In the genomic region with DNA sequence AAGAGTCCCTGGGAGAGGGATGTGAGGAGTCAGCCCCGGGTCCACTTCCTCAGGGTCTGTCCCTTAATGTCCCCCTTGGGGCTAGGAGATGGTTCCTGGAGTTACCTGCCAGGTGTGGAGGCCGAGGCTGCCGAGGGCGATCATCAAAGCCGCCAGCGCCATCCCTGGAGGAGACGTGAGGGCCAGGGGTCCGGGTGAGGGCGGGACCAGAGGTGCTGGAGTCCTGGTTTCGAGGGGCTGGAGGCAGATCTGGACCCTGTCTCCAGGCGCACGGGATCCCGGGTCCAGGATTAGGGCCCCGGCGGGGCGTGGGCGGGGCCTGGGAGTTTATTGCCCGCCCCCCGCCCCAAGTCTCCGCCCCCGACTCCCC, we compare ENCODE assay signal across 7 cellular contexts. TPM values are rescaled to one million over a fixed set of nuclear protein-coding genes. Genes with fewer than 3 reads are reported as not detected.
DNase-seq lines count a peak whose midpoint lies in the region; ATAC-seq and TF ChIP-seq lines count a peak whose summit lies in the region.

A gene with protein sequence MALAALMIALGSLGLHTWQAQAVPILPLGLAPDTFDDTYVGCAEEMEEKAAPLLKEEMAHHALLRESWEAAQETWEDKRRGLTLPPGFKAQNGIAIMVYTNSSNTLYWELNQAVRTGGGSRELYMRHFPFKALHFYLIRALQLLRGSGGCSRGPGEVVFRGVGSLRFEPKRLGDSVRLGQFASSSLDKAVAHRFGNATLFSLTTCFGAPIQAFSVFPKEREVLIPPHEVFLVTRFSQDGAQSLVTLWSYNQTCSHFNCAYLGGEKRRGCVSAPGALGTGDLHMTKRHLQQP (minus strand): TSS at position 292 of the 370 bp plus-strand sequence. CDS start 130 bp downstream, at position 162.

- peaks cover 29% of the 10 kb centered on the region for H3K27me3 Mint-ChIP-seq in activated naive CD8-positive, alpha-beta T cell treated with anti-CD3 and anti-CD28 coated beads, Interleukin-2, amount 10 ng/mL, durations not matched to agents 7 days and 5 days

- TF ChIP-seq POLR2A in spleen (IDR thresholded peaks at IDR 0.05): no peak

- no peaks in the 10 kb centered on the region for H3K36me3 Mint-ChIP-seq in activated naive CD8-positive, alpha-beta T cell treated with anti-CD3 and anti-CD28 coated beads, Interleukin-2, amount 10 ng/mL, durations not matched to agents 7 days and 5 days

- no peaks in the 10 kb centered on the region for H3K9me3 Mint-ChIP-seq in activated naive CD8-positive, alpha-beta T cell treated with anti-CD3 and anti-CD28 coated beads, Interleukin-2, amount 10 ng/mL, durations not matched to agents 7 days and 5 days

- peak within 1 kb of the TSS; percentile 67 for H3K4me3 Mint-ChIP-seq in activated naive CD8-positive, alpha-beta T cell treated with anti-CD3 and anti-CD28 coated beads, Interleukin-2, amount 10 ng/mL, durations not matched to agents 7 days and 5 days

- DNase-seq in activated naive CD8-positive, alpha-beta T cell treated with anti-CD3 and anti-CD28 coated beads, Interleukin-2, amount 10 ng/mL, durations not matched to agents 7 days and 5 days: no peak
- DNase-seq in spleen (no peak), HEK293T (ENCODE audit: extremely low spot score) (no peak)

- WGBS in spleen, 5 donors: 19 to 43% (median 31%) methylated on average over 7 to 21 of the region's 21 CpGs

- POLR2A ChIA-PET in activated naive CD8-positive, alpha-beta T cell treated with anti-CD3 and anti-CD28 coated beads, Interleukin-2, amount 10 ng/mL, durations not matched to agents 7 days and 5 days (lab: Charles Lee): no interaction called here
- POLR2A ChIA-PET in HEK293T (lab: Yijun Ruan, JAX): no interaction called here

- no peak within 1 kb of the TSS for H3K27ac Mint-ChIP-seq in activated naive CD8-positive, alpha-beta T cell treated with anti-CD3 and anti-CD28 coated beads, Interleukin-2, amount 10 ng/mL, durations not matched to agents 7 days and 5 days

- no peaks in the 10 kb centered on the region for H3K36me3 ChIP-seq in HUES48 (ENCODE audit: control insufficient read depth, insufficient read depth, low read length)
- H3K36me3 ChIP-seq in iPS-20b (ENCODE audit: insufficient read depth, low read depth, low read length): no peaks in the 10 kb centered on the region
- H3K36me3 ChIP-seq in spleen: no peaks in the 10 kb centered on the region

- TF ChIP-seq CTCF in spleen (IDR thresholded peaks at IDR 0.05 in 8 of 11, conservative IDR thresholded peaks at IDR 0.05 in 3 of 11): no peak

- H3K27ac ChIP-seq in HUES48 (ENCODE audit: low read depth, low read length) (peak within 1 kb of the TSS; percentile 96), iPS-20b (ENCODE audit: low read length) (peak within 1 kb of the TSS; percentile 27), spleen (no peak within 1 kb of the TSS)

- H3K27me3 ChIP-seq in HUES48 (ENCODE audit: control insufficient read depth, insufficient read depth, low read length): peaks cover 9% of the 10 kb centered on the region
- peaks cover 8% of the 10 kb centered on the region; the same call in 1 of the 2 replicates for H3K27me3 ChIP-seq in iPS-20b (ENCODE audit: insufficient read depth, low read length)
- H3K27me3 ChIP-seq in spleen (replicated peaks in 1 of 7): peaks cover 0 to 55% (median 20%) of the 10 kb centered on the region in 7 donors

- H3K9me3 ChIP-seq in HUES48 (ENCODE audit: control insufficient read depth, insufficient read depth, low read length) (no peaks in the 10 kb centered on the region; the same call in 1 of the 2 replicates), iPS-20b (ENCODE audit: insufficient read depth, low read depth, low read length) (no peaks in the 10 kb centered on the region; the same call in 1 of the 2 replicates), spleen (no peaks in the 10 kb centered on the region)

- no peak for ATAC-seq in activated naive CD8-positive, alpha-beta T cell treated with anti-CD3 and anti-CD28 coated beads, Interleukin-2, amount 10 ng/mL, durations not matched to agents 7 days and 5 days (ENCODE audit: low read depth)
- ATAC-seq in HG02623 (IDR thresholded peaks at IDR 0.05; ENCODE audit: unreplicated experiment) (no peak), GM21619 (IDR thresholded peaks at IDR 0.05; ENCODE audit: unreplicated experiment) (no peak)

- H3K4me1 ChIP-seq in HUES48 (ENCODE audit: control insufficient read depth, insufficient read depth, low read length) (peaks cover 13% of the 10 kb centered on the region; the same call in 1 of the 2 replicates), iPS-20b (ENCODE audit: insufficient read depth, low read length) (no peaks in the 10 kb centered on the region; the same call in 1 of the 2 replicates), spleen (peaks cover 6 to 19% (median 15%) of the 10 kb centered on the region in 6 donors)

- H3K9ac ChIP-seq in HUES48 (ENCODE audit: low read depth, low read length) (peak within 1 kb of the TSS; percentile 84), iPS-20b (ENCODE audit: low read depth, low read length) (peak within 1 kb of the TSS; percentile 79)

- CTCF ChIA-PET in HEK293T (lab: Yijun Ruan, JAX): no interaction called here

- intact Hi-C loops in spleen (cut with DNase I; ENCODE audit: low total_unique reads): no loop called here

- H3K4me1 Mint-ChIP-seq in activated naive CD8-positive, alpha-beta T cell treated with anti-CD3 and anti-CD28 coated beads, Interleukin-2, amount 10 ng/mL, durations not matched to agents 7 days and 5 days: peaks cover 4% of the 10 kb centered on the region

- peak within 1 kb of the TSS; percentile 68 for H3K4me3 ChIP-seq in HUES48 (ENCODE audit: low read depth, low read length)
- peak within 1 kb of the TSS; percentile 67 for H3K4me3 ChIP-seq in iPS-20b (ENCODE audit: low read length)
- peak within 1 kb of the TSS; percentile 29 to 70 (median 41) for H3K4me3 ChIP-seq in spleen

TF ChIP-seq in HEK293T, 16 proteins besides CTCF, POLR2A, EP300 and RAD21:
- no peak for TF ChIP-seq CTBP1 (IDR thresholded peaks at IDR 0.05; ENCODE audit: borderline replicate concordance)
- TF ChIP-seq ELF4 (IDR thresholded peaks at IDR 0.05): no peak
- TF ChIP-seq TARDBP (IDR thresholded peaks at IDR 0.05): no peak
- TF ChIP-seq PKNOX1 (IDR thresholded peaks at IDR 0.05): no peak
- no peak for TF ChIP-seq ARNT (IDR thresholded peaks at IDR 0.05)
- TF ChIP-seq LEF1 (IDR thresholded peaks at IDR 0.05; ENCODE audit: borderline replicate concordance): no peak
- no peak for TF ChIP-seq ZNF384 (IDR thresholded peaks at IDR 0.05)
- no peak for TF ChIP-seq FOXK2 (IDR thresholded peaks at IDR 0.05)
- TF ChIP-seq SP1 (IDR thresholded peaks at IDR 0.05): no peak
- no peak for TF ChIP-seq FOXM1 (IDR thresholded peaks at IDR 0.05; ENCODE audit: borderline replicate concordance)
- no peak for TF ChIP-seq FOXA1 (IDR thresholded peaks at IDR 0.05)
- no peak for TF ChIP-seq SUZ12 (IDR thresholded peaks at IDR 0.05)
- TF ChIP-seq HDGF (IDR thresholded peaks at IDR 0.05; ENCODE audit: borderline replicate concordance): no peak
- TF ChIP-seq L3MBTL2 (conservative IDR thresholded peaks at IDR 0.05): no peak
TF ChIP-seq in HEK293T: peak in this region for 0.

RNA-seq across cellular contexts. Expression of the gene that starts here (rescaled TPM):
- not detected for total RNA-seq in activated naive CD8-positive, alpha-beta T cell treated with anti-CD3 and anti-CD28 coated beads, Interleukin-2, amount 10 ng/mL, durations not matched to agents 7 days and 5 days
- not detected for total RNA-seq in spleen
- polyA plus RNA-seq in spleen: not detected

Comparison
In these comparisons a context has a peak if more than half of its experiments do, and no peak if none do; other contexts are left out.
1. H3K27ac ChIP-seq: peak in HUES48 (single experiment) and iPS-20b (single experiment); none in spleen (0 of 8).
2. Peak in every context shown above with its lines, with median percentiles within 50 percentile points of each other: H3K4me3 ChIP-seq.